Comparison of ENCODE assay signal across 24 cellular contexts in the genomic region with DNA sequence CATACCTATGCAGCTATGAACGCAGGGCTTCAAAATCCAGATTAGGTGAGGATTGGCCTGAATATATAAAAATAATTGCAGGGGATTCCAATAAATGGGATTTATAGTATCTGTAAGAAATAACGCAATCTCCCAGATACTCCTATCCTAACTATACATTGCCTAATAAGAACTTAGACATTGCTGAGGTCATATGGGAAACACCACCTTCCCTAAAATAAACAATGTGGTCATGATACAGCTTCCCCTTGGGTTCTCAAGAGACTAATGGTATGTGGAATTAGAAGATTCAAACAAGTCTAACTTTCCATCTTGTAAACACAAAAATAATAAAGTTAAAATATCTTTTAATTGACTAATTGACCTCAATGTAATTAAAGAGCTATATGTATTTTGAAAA. TPM values are rescaled to one million over a fixed set of nuclear protein-coding genes. Genes with fewer than 3 reads are reported as not detected.
DNase-seq lines count a peak whose midpoint lies in the region; ATAC-seq and TF ChIP-seq lines count a peak whose summit lies in the region.
"Had no signal": no experiment of that assay in that cellular context is flagged by ENCODE, and none has a peak within 500 bp of the region (broad histone marks: within the 10 kb centered on the region; RNA-seq: fewer than 3 reads in every experiment).

No MANE protein-coding gene starts in this region.

- H3K27ac ChIP-seq in AG04450 (ENCODE audit: low read depth, low read length), result no peak overlapping the region
- no peak overlapping the region for H3K27ac ChIP-seq in GM23338 (ENCODE audit: low read depth)
- no peak overlapping the region for H3K27ac ChIP-seq in RWPE2 (ENCODE audit: poor library complexity, severe bottlenecking)
- H3K27ac ChIP-seq: epithelial cell of prostate, GM23248, SJSA1, suprapubic skin had no signal

- H3K36me3 ChIP-seq in GM23338 (ENCODE audit: insufficient read depth), result no peaks in the 10 kb centered on the region
- H3K36me3 ChIP-seq in RWPE2 (ENCODE audit: low read depth), result peaks cover 25% of the 10 kb centered on the region
- H3K36me3 ChIP-seq: suprapubic skin had no signal

- H3K36me3 Mint-ChIP-seq in GM23338 (ENCODE audit: low read depth), result peaks cover 3% of the 10 kb centered on the region; the same call in 1 of the 3 replicates
- H3K36me3 Mint-ChIP-seq in effector memory CD8-positive, alpha-beta T cell (ENCODE audit: insufficient read depth), result peaks cover 9% of the 10 kb centered on the region

- H3K27me3 Mint-ChIP-seq in GM23338 (ENCODE audit: insufficient read depth, low read depth, poor library complexity), result peaks cover 4% of the 10 kb centered on the region
- H3K27me3 Mint-ChIP-seq in effector memory CD8-positive, alpha-beta T cell, result no peaks in the 10 kb centered on the region
- H3K27me3 Mint-ChIP-seq: activated naive CD8-positive, alpha-beta T cell treated with anti-CD3 and anti-CD28 coated beads, Interleukin-2, amount 10 ng/mL, durations not matched to agents 7 days and 5 days; brain had no signal

- ATAC-seq in GM23338 (no peak), RWPE2 (ENCODE audit: low read depth) (peak; percentile 79), HG03565 (IDR thresholded peaks at IDR 0.05; ENCODE audit: unreplicated experiment) (no peak), GM18861 (IDR thresholded peaks at IDR 0.05; ENCODE audit: unreplicated experiment) (no peak)
- ATAC-seq in effector memory CD8-positive, alpha-beta T cell (replicated peaks), result no peak
- ATAC-seq: left colon, PC-3 had no signal

- no peaks in the 10 kb centered on the region for H3F3A ChIP-seq in GM23338 (replicated peaks; ENCODE audit: low read depth)

- peaks cover 42% of the 10 kb centered on the region for H4K20me1 ChIP-seq in GM23338 (replicated peaks; ENCODE audit: insufficient read depth)

- peaks cover 100% of the 10 kb centered on the region for H3K79me2 ChIP-seq in GM23338 (replicated peaks; ENCODE audit: insufficient read depth)

- H3K4me3 ChIP-seq in AG04450 (ENCODE audit: low read depth, low read length) (no peak overlapping the region), GM23338 (no peak overlapping the region), RWPE2 (ENCODE audit: severe bottlenecking) (no peak overlapping the region)
- H3K4me3 ChIP-seq: GM23248, SJSA1, suprapubic skin had no signal

- no peak overlapping the region for H2AFZ ChIP-seq in GM23338
- H2AFZ ChIP-seq: GM23248 had no signal

- H3K9me3 ChIP-seq in AG04450 (ENCODE audit: control insufficient read depth, insufficient read depth, low read length), result no peaks in the 10 kb centered on the region
- no peaks in the 10 kb centered on the region for H3K9me3 ChIP-seq in RWPE2 (ENCODE audit: severe bottlenecking)
- H3K9me3 ChIP-seq: SJSA1, suprapubic skin had no signal

- H3K27me3 ChIP-seq in AG04450 (ENCODE audit: control insufficient read depth, insufficient read depth, low read length) (no peaks in the 10 kb centered on the region), GM23338 (ENCODE audit: insufficient read depth) (no peaks in the 10 kb centered on the region), RWPE2 (ENCODE audit: insufficient read depth, poor library complexity, severe bottlenecking) (no peaks in the 10 kb centered on the region)
- H3K27me3 ChIP-seq: SJSA1, suprapubic skin had no signal

- DNase-seq in AG04450 (ENCODE audit: low read depth, low spot score) (peak; percentile 36), GM23338 (ENCODE audit: low spot score) (no peak), RWPE2 (ENCODE audit: low spot score) (no peak), iris pigment epithelial cell (ENCODE audit: low read depth) (peak; percentile 88), DMS 273 treated with DMSO at 0.1 percent for 48 hours (lab: John Stamatoyannopoulos, UW) (no peak)
- DNase-seq in effector memory CD8-positive, alpha-beta T cell, result no peak
- DNase-seq: activated CD4-positive, alpha-beta T cell treated with anti-CD3 and anti-CD28 coated beads for 1 hour; activated naive CD8-positive, alpha-beta T cell treated with anti-CD3 and anti-CD28 coated beads, Interleukin-2, amount 10 ng/mL, durations not matched to agents 7 days and 5 days; GM23248; left colon; NCI-H1436 treated with DMSO at 0.1 percent for 48 hours; NCI-H2171 treated with DMSO at 0.1 percent for 48 hours; NCI-H526 treated with DMSO at 0.1 percent for 48 hours; nucleus accumbens; PC-3; retina; T-helper 9 cell had no signal

- CTCF ChIA-PET in AG04450 (lab: Charles Lee), result no interaction called here

- POLR2A ChIA-PET in AG04450 (lab: Yijun Ruan, JAX), result interaction anchor here (1.1 kb wide), 1 partner anchor 59 kb away, joined by 3 read pairs; no protein-coding TSS in a partner anchor

- TF ChIP-seq CTCF in AG04450 (IDR thresholded peaks at IDR 0.05; ENCODE audit: low read depth, low read length), result no peak
- TF ChIP-seq CTCF in GM23338 (conservative IDR thresholded peaks at IDR 0.05; ENCODE audit: low read depth in 2 of 2), result no peak
- TF ChIP-seq CTCF in RWPE2 (IDR thresholded peaks at IDR 0.05; ENCODE audit: poor library complexity, severe bottlenecking), result no peak

- H3K4me3 Mint-ChIP-seq in GM23338, result no peak overlapping the region
- H3K4me3 Mint-ChIP-seq in effector memory CD8-positive, alpha-beta T cell, result peak overlapping the region in 1 of 2 donors; percentile 13
- H3K4me3 Mint-ChIP-seq: activated naive CD8-positive, alpha-beta T cell treated with anti-CD3 and anti-CD28 coated beads, Interleukin-2, amount 10 ng/mL, durations not matched to agents 7 days and 5 days; brain had no signal

- no peaks in the 10 kb centered on the region for H3K9me3 Mint-ChIP-seq in GM23338
- no peaks in the 10 kb centered on the region for H3K9me3 Mint-ChIP-seq in effector memory CD8-positive, alpha-beta T cell

- no peak overlapping the region for H3K27ac Mint-ChIP-seq in GM23338
- H3K27ac Mint-ChIP-seq in effector memory CD8-positive, alpha-beta T cell, result peak overlapping the region in 1 of 2 donors; percentile 36
- H3K27ac Mint-ChIP-seq: activated naive CD8-positive, alpha-beta T cell treated with anti-CD3 and anti-CD28 coated beads, Interleukin-2, amount 10 ng/mL, durations not matched to agents 7 days and 5 days; activated T-helper 2 cell treated with anti-CD3 and anti-CD28 coated beads, Interferon-gamma antibody, Interleukin-2, Interleukin-4, amounts not matched to agents 10 μg/mL and 5 μg/mL and 100 μg/mL, durations not matched to agents 14 hours and 24 hours and 36 hours had no signal

- H3K9me2 ChIP-seq in GM23338 (ENCODE audit: insufficient read depth), result no peaks in the 10 kb centered on the region

- peaks cover 41% of the 10 kb centered on the region for H3K4me1 Mint-ChIP-seq in GM23338
- H3K4me1 Mint-ChIP-seq in effector memory CD8-positive, alpha-beta T cell (ENCODE audit: low read depth in 2 of 2), result peaks cover 42 to 57% of the 10 kb centered on the region in 2 donors

- H3K4me2 ChIP-seq in GM23338, result peak overlapping the region; percentile 16; the same call in 1 of the 2 replicates

- H3K4me1 ChIP-seq in GM23338 (ENCODE audit: insufficient read depth), result peaks cover 45% of the 10 kb centered on the region
- no peaks in the 10 kb centered on the region for H3K4me1 ChIP-seq in RWPE2 (ENCODE audit: insufficient read depth, poor library complexity, severe bottlenecking)
- H3K4me1 ChIP-seq: SJSA1 had no signal

TF ChIP-seq in GM23338, 12 proteins besides CTCF, POLR2A, EP300 and RAD21:
- TF ChIP-seq ZNF114 (CRISPR knock-in tag; IDR thresholded peaks at IDR 0.05), result no peak

RNA-seq across cellular contexts. Expression of gene UBE3A, which starts 28.2 kb away (rescaled TPM):
- polyA plus RNA-seq in AG04450 (2011; rRNA removed) (36.2 and 51.6 TPM in 2 replicates), GM23338 (2016; fragmentation: Nextera tagmentation; extraction: Ambion mirVana) (145 and 150 TPM in 2 replicates)
- polyA minus RNA-seq in AG04450 (2011; rRNA and poly(A)+ RNA removed), result 85.0 and 110 TPM in 2 replicates
- total RNA-seq in GM23338 (2014; rRNA removed; shearing (Covaris generic)), result 85.1 and 96.1 TPM in 2 replicates

Comparison
In these comparisons a context has a peak if more than half of its experiments do, and no peak if none do; other contexts are left out.
1. DNase-seq: peak in AG04450 (single experiment) and iris pigment epithelial cell (single experiment); none in GM23338 (single experiment), RWPE2 (single experiment), effector memory CD8-positive, alpha-beta T cell (0 of 3) and DMS 273 treated with DMSO at 0.1 percent for 48 hours (single experiment).